Comparison of ENCODE assay signal across 9 cellular contexts in genomic region chr2:74845991-74846390, GRCh38. TPM values are rescaled to one million over a fixed set of nuclear protein-coding genes. Genes with fewer than 3 reads are reported as not detected.
A peak's percentile ranks its signal among the peaks of the same experiment; 100 is the strongest.
DNase-seq lines count a peak whose midpoint lies in the region; ATAC-seq and TF ChIP-seq lines count a peak whose summit lies in the region.
"Had no signal": no experiment of that assay in that cellular context is flagged by ENCODE, and none has a peak within 500 bp of the region (broad histone marks: within the 10 kb centered on the region; RNA-seq: fewer than 3 reads in every experiment).

No MANE protein-coding gene starts in this region.

- peak overlapping the region; percentile 51 for H3K4me2 ChIP-seq in GM23248 (ENCODE audit: unreplicated experiment)
- peak overlapping the region; percentile 26 for H3K4me2 ChIP-seq in parathyroid adenoma (ENCODE audit: low read length)

- H3K4me1 ChIP-seq in GM23248 (ENCODE audit: insufficient read depth) (peaks cover 69% of the 10 kb centered on the region), parathyroid adenoma (peaks cover 26% of the 10 kb centered on the region)

- intact Hi-C loops in posterior cingulate gyrus (cut with DNase I): no loop called here

- 3 to 8% methylated on average over 2 of the region's 2 CpGs for WGBS in GM23248 (ENCODE audit: low coverage in 1 of 2, low lambda C conversion rate in 2 of 2, missing lambda C conversion rate in 2 of 2), 2 experiments

- H3K27me3 ChIP-seq in GM23248 (replicated peaks; ENCODE audit: insufficient read depth): no peaks in the 10 kb centered on the region
- no peaks in the 10 kb centered on the region for H3K27me3 ChIP-seq in brain microvascular endothelial cell (replicated peaks)
- H3K27me3 ChIP-seq in parathyroid adenoma (ENCODE audit: control insufficient read depth, insufficient read depth, low read length): no peaks in the 10 kb centered on the region

- TF ChIP-seq CTCF in AG10803 (conservative IDR thresholded peaks at IDR 0.05; ENCODE audit: low read length): no peak
- no peak for TF ChIP-seq CTCF in brain microvascular endothelial cell (IDR thresholded peaks at IDR 0.05; ENCODE audit: low read depth, low read length, missing control alignments)
- no peak for TF ChIP-seq CTCF in parathyroid adenoma (IDR thresholded peaks at IDR 0.05)

- H3K36me3 ChIP-seq in GM23248 (ENCODE audit: low read depth): no peaks in the 10 kb centered on the region
- no peaks in the 10 kb centered on the region for H3K36me3 ChIP-seq in brain microvascular endothelial cell (replicated peaks)
- no peaks in the 10 kb centered on the region for H3K36me3 ChIP-seq in parathyroid adenoma (ENCODE audit: control insufficient read depth, insufficient read depth, low read length)

- H3K79me2 ChIP-seq in GM23248 (ENCODE audit: insufficient read depth): peaks cover 92% of the 10 kb centered on the region
- H3K79me2 ChIP-seq in parathyroid adenoma: no peaks in the 10 kb centered on the region

- H3K9me2 ChIP-seq in GM23248 (ENCODE audit: insufficient read depth): no peaks in the 10 kb centered on the region

- in situ Hi-C loops in GM23248 (cut with MboI) (no loop called here), brain microvascular endothelial cell (cut with HindIII; ENCODE audit: low pct_ligation_motif_present, low sequenced_read_pairs) (no loop called here)

- H3K9ac ChIP-seq in GM23248 (peak overlapping the region; percentile 70), parathyroid adenoma (no peak overlapping the region)

- no peaks in the 10 kb centered on the region for H3K9me3 ChIP-seq in GM23248 (ENCODE audit: low read depth)
- H3K9me3 ChIP-seq in parathyroid adenoma (ENCODE audit: control insufficient read depth, low read length): no peaks in the 10 kb centered on the region

- H2AFZ ChIP-seq in GM23248 (no peak overlapping the region), parathyroid adenoma (peak overlapping the region; percentile 81)

- ATAC-seq in HG02623 (IDR thresholded peaks at IDR 0.05; ENCODE audit: unreplicated experiment) (no peak), esophagus mucosa (no peak)

- H4K20me1 ChIP-seq in GM23248 (ENCODE audit: insufficient read depth): peaks cover 12% of the 10 kb centered on the region; the same call in 1 of the 2 replicates

- H3F3A ChIP-seq in GM23248 (ENCODE audit: insufficient read depth): peaks cover 72% of the 10 kb centered on the region

- H3K4me3 ChIP-seq in AG10803 (ENCODE audit: low read length) (no peak overlapping the region), GM23248 (peak overlapping the region; percentile 25), brain microvascular endothelial cell (ENCODE audit: low read depth, low read length) (no peak overlapping the region), parathyroid adenoma (ENCODE audit: low read depth, low read length) (peak overlapping the region; percentile 22)

- peak; percentile 27 for DNase-seq in AG10803 (ENCODE audit: low read depth)
- DNase-seq in GM23248: peak; percentile 41
- no peak for DNase-seq in brain microvascular endothelial cell
- DNase-seq in kidney glomerular epithelial cell (lab: John Stamatoyannopoulos, UW): no peak
- DNase-seq in posterior cingulate gyrus: no peak
- DNase-seq: NK-92 treated with Interleukin-12 subunit alpha and Interleukin-12 subunit beta, amount 100 ng/mL, for 24 hours had no signal

- peak overlapping the region; percentile 92 for H3K27ac ChIP-seq in GM23248
- peak overlapping the region; percentile 52 for H3K27ac ChIP-seq in brain microvascular endothelial cell
- peak overlapping the region; percentile 82 for H3K27ac ChIP-seq in parathyroid adenoma

RNA-seq across cellular contexts. Expression of gene HK2, which starts 12.1 kb away (rescaled TPM):
- 21.9 and 24.2 TPM in 2 replicates for total RNA-seq in GM23248 (2014; rRNA removed; shearing (Covaris generic))
- polyA plus RNA-seq in GM23248 (2016; fragmentation: Nextera tagmentation; extraction: Ambion mirVana): 23.9 and 25.3 TPM in 2 replicates
- 37.4 TPM for total RNA-seq in esophagus mucosa

Comparison
In these comparisons a context has a peak if more than half of its experiments do, and no peak if none do; other contexts are left out.
1. DNase-seq: peak in AG10803 (single experiment) and GM23248 (single experiment); none in brain microvascular endothelial cell (single experiment), kidney glomerular epithelial cell (single experiment) and posterior cingulate gyrus (0 of 10).
2. H3K4me3 ChIP-seq: peak in GM23248 (single experiment) and parathyroid adenoma (single experiment); none in AG10803 (single experiment) and brain microvascular endothelial cell (single experiment).
3. Peak in every context shown above with its lines, with median percentiles within 50 percentile points of each other: H3K27ac ChIP-seq.